Comparison of ENCODE assay signal across 19 cellular contexts in genomic region chr1:96400074-96400473, GRCh38.
"Had no signal": no experiment of that assay in that cellular context is flagged by ENCODE, and none has a peak within 500 bp of the region (broad histone marks: within the 10 kb centered on the region; RNA-seq: fewer than 3 reads in every experiment).

No MANE protein-coding gene starts in this region.

- H3K27me3 Mint-ChIP-seq: type B pancreatic cell had no signal

- H3K36me3 ChIP-seq: gastroesophageal sphincter, neutrophil, right lobe of liver, suprapubic skin, thyroid gland had no signal

- H3K4me3 ChIP-seq: gastroesophageal sphincter, mucosa of descending colon, psoas muscle, right lobe of liver, suprapubic skin, thyroid gland had no signal

- H3K27me3 ChIP-seq: gastroesophageal sphincter, neutrophil, right lobe of liver, suprapubic skin, thyroid gland had no signal

- H3K4me1 ChIP-seq: psoas muscle, right lobe of liver, suprapubic skin, thyroid gland had no signal

- H3K4me3 Mint-ChIP-seq: naive thymus-derived CD8-positive, alpha-beta T cell; stimulated activated effector memory CD8-positive, alpha-beta T cell treated with anti-CD3 and anti-CD28 coated beads, Interleukin-12 subunit alpha, Interleukin-12 subunit beta, amount 100 ng/mL, for 72 hours; type B pancreatic cell had no signal

- DNase-seq: effector memory CD4-positive, alpha-beta T cell; glutamatergic neuron; islet precursor cell; mucosa of descending colon; naive thymus-derived CD8-positive, alpha-beta T cell; psoas muscle; retina; right lobe of liver; stimulated activated CD4-positive, alpha-beta T cell treated with anti-CD3 and anti-CD28 coated beads, Interleukin-4, amount 100 ng/mL, for 1 hour; stimulated activated CD8-positive, alpha-beta memory T cell treated with anti-CD3 and anti-CD28 coated beads, Interleukin-4, amount 100 ng/mL, for 48 hours; stimulated activated naive CD8-positive, alpha-beta T cell treated with anti-CD3 and anti-CD28 coated beads, Interleukin-15, Interleukin-2, amounts not matched to agents 100 U/mL and 50 U/mL, for 24 hours; thyroid gland had no signal

- H3K27ac ChIP-seq: gastroesophageal sphincter, neutrophil, psoas muscle, right lobe of liver, suprapubic skin, thyroid gland had no signal

- H3K4me1 Mint-ChIP-seq: naive thymus-derived CD8-positive, alpha-beta T cell; stimulated activated effector memory CD8-positive, alpha-beta T cell treated with anti-CD3 and anti-CD28 coated beads, Interleukin-12 subunit alpha, Interleukin-12 subunit beta, amount 100 ng/mL, for 72 hours had no signal

- H3K36me3 Mint-ChIP-seq: naive thymus-derived CD8-positive, alpha-beta T cell; stimulated activated effector memory CD8-positive, alpha-beta T cell treated with anti-CD3 and anti-CD28 coated beads, Interleukin-12 subunit alpha, Interleukin-12 subunit beta, amount 100 ng/mL, for 72 hours; type B pancreatic cell had no signal

- ATAC-seq: esophagus mucosa; gastroesophageal sphincter; left lobe of liver; mucosa of descending colon; naive thymus-derived CD8-positive, alpha-beta T cell; psoas muscle; right lobe of liver; stimulated activated effector memory CD8-positive, alpha-beta T cell treated with anti-CD3 and anti-CD28 coated beads, Interleukin-12 subunit alpha, Interleukin-12 subunit beta, amount 100 ng/mL, for 72 hours; stimulated activated naive CD8-positive, alpha-beta T cell treated with anti-CD3 and anti-CD28 coated beads, Interleukin-15, Interleukin-2, amounts not matched to agents 100 U/mL and 50 U/mL, for 24 hours had no signal

- H3K27ac Mint-ChIP-seq: naive thymus-derived CD8-positive, alpha-beta T cell; stimulated activated effector memory CD8-positive, alpha-beta T cell treated with anti-CD3 and anti-CD28 coated beads, Interleukin-12 subunit alpha, Interleukin-12 subunit beta, amount 100 ng/mL, for 72 hours; type B pancreatic cell had no signal
